In the genomic region with DNA sequence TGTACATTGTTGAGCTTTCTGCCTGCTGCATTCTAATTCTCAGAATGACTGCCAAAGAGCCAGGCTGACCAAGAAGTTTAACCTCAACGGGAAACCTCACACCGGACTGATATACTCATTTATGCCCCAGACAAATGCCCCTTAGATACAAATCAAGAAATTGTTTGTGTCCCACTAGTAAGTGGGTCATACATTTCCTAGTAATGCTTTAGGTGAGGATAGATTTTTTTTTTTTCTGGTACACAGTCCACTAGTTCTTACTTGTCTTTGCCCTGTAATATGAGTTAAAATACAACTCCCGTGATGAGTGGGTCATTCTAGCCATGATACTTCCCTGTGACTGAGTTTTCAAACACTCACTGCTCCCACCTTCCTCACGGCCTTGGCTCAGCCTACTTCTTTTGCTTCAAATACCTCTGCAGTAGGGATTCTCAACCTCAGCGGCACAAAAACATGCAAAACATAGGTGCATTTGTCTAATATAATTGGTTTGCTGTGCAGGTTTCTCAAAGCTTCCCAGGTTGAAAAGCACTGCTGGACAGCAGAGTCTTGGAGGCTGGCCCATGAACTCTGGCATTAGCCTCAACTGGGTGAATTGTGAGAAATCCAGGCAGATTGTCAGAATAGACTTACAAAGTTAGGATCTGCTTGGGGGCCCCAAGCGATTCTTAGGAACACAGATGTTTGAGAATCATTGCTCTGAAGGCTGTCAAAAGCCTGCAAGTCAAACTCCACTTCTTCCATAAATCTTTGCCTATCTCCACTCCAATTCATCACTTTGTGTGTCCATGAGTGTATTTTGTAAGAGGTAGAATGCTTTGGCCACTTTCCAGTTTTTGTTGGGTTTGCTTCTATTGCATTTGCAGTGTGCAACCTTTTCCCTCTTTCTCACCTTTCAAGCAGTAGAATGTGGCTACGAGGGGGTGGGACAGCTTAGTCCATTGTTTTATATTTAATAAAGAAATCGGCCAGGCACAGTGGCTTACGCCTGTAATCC, we compare ENCODE assay signal across 18 cellular contexts. TPM values are rescaled to one million over a fixed set of nuclear protein-coding genes. Genes with fewer than 3 reads are reported as not detected.
DNase-seq lines count a peak whose midpoint lies in the region; ATAC-seq and TF ChIP-seq lines count a peak whose summit lies in the region.
"Had no signal": no experiment of that assay in that cellular context is flagged by ENCODE, and none has a peak within 500 bp of the region (broad histone marks: within the 10 kb centered on the region; RNA-seq: fewer than 3 reads in every experiment).

No MANE protein-coding gene starts in this region.

- H3K4me3 ChIP-seq in Panc1 (ENCODE audit: low read depth in 2 of 2, low read length in 2 of 2): no peak overlapping the region
- no peak overlapping the region for H3K4me3 ChIP-seq in left lung
- H3K4me3 ChIP-seq: lung had no signal

- CTCF ChIA-PET in Panc1 (lab: Charles Lee): no interaction called here

- no peaks in the 10 kb centered on the region for H3K27me3 ChIP-seq in Panc1 (ENCODE audit: control insufficient read depth, insufficient read depth, low read length)
- no peaks in the 10 kb centered on the region for H3K27me3 ChIP-seq in left lung
- H3K27me3 ChIP-seq: brain microvascular endothelial cell had no signal

- TF ChIP-seq CTCF in Panc1 (IDR thresholded peaks at IDR 0.05): no peak
- TF ChIP-seq CTCF in left lung (IDR thresholded peaks at IDR 0.05): no peak

- DNase-seq in activated CD4-positive, CD25-positive, alpha-beta regulatory T cell treated with anti-CD3 and anti-CD28 coated beads, Interleukin-2, amount 50 U/mL, for 72 hours: no peak
- no peak for DNase-seq in Panc1 (ENCODE audit: low read depth, low spot score)
- no peak for DNase-seq in left lung
- no peak for DNase-seq in NCI-H146 (lab: John Stamatoyannopoulos, UW)
- no peak for DNase-seq in erythroblast (lab: John Stamatoyannopoulos, UW)
- DNase-seq in activated gamma-delta T cell (lab: John Stamatoyannopoulos, UW): no peak
- DNase-seq: 8988T; activated CD4-positive, alpha-beta T cell treated with anti-CD3 and anti-CD28 coated beads, Interleukin-2, amount 50 U/mL, for 4 hours; brain microvascular endothelial cell; DND-41; KBM-7; naive thymus-derived CD8-positive, alpha-beta T cell; NCI-H1092 treated with DMSO at 0.1 percent for 48 hours; SIG-M5; T1000 had no signal

- in situ Hi-C loops in Panc1 (cut with HindIII; ENCODE audit: low pct_unique_long_range_greater_than_20kb, low sequenced_read_pairs): no loop called here

- TF ChIP-seq POLR2A in erythroblast (IDR thresholded peaks at IDR 0.05; ENCODE audit: low read length): no peak

- intact Hi-C loops in Panc1 (cut with micrococcal nuclease; ENCODE audit: unreplicated experiment) (no loop called here), left lung (cut with DNase I) (no loop called here)

- no TSS peak for BruUV-seq in Panc1 (replicated peaks; lab: Mats Ljungman, UMichigan)

- H3K4me1 ChIP-seq in Panc1 (ENCODE audit: control insufficient read depth, insufficient read depth, low read length) (peaks cover 21% of the 10 kb centered on the region), left lung (no peaks in the 10 kb centered on the region)

- ATAC-seq in activated CD4-positive, CD25-positive, alpha-beta regulatory T cell treated with anti-CD3 and anti-CD28 coated beads, Interleukin-2, amount 50 U/mL, for 24 hours: peak; percentile 21 to 36
- ATAC-seq in HG02642 (IDR thresholded peaks at IDR 0.05; ENCODE audit: poor library complexity, unreplicated experiment) (peak; percentile 45), Panc1 (no peak), left lung (peak; percentile 34)
- ATAC-seq: naive thymus-derived CD8-positive, alpha-beta T cell had no signal

- no peaks in the 10 kb centered on the region for H3K36me3 ChIP-seq in Panc1 (ENCODE audit: control insufficient read depth, insufficient read depth, low read length)
- H3K36me3 ChIP-seq in left lung: no peaks in the 10 kb centered on the region
- H3K36me3 ChIP-seq: brain microvascular endothelial cell had no signal

- POLR2A ChIA-PET in Panc1 (lab: Charles Lee): no interaction called here

- H3K27ac ChIP-seq in Panc1 (ENCODE audit: low read length) (peak overlapping the region; percentile 60), left lung (no peak overlapping the region)
- H3K27ac ChIP-seq: brain microvascular endothelial cell had no signal

- H3K9me3 ChIP-seq in Panc1 (ENCODE audit: control insufficient read depth, insufficient read depth, low read depth, low read length) (no peaks in the 10 kb centered on the region), left lung (no peaks in the 10 kb centered on the region)

RNA-seq across cellular contexts. Expression of gene TGIF1, which starts 35.5 kb away (rescaled TPM):
- 171 TPM for total RNA-seq in Panc1 (2021; ENCODE audit: unreplicated experiment)
- 131 TPM for polyA plus RNA-seq in Panc1 (2012; ENCODE audit: insufficient read length)
- 10 to 100 TPM; 42.6 to 60.0 TPM for total RNA-seq in left lung
